In genomic region chr11:9351956-9352355, GRCh38 we compare ENCODE assay signal across 9 cellular contexts.
"Had no signal": no experiment of that assay in that cellular context is flagged by ENCODE, and none has a peak within 500 bp of the region (broad histone marks: within the 10 kb centered on the region; RNA-seq: fewer than 3 reads in every experiment).

No MANE protein-coding gene starts in this region.

- H3K9me3 ChIP-seq: pancreas, tibial nerve had no signal

- DNase-seq: activated CD4-positive, alpha-beta T cell treated with anti-CD3 and anti-CD28 coated beads, Interleukin-2, amount 50 U/mL, for 4 hours; activated CD4-positive, CD25-positive, alpha-beta regulatory T cell treated with anti-CD3 and anti-CD28 coated beads, Interleukin-2, amount 50 U/mL, for 72 hours; activated CD8-positive, alpha-beta memory T cell treated with anti-CD3 and anti-CD28 coated beads, Interleukin-2, amount 10 ng/mL, durations not matched to agents 7 days and 5 days; activated T-cell treated with anti-CD3 and anti-CD28 coated beads, Interleukin-2, amount 50 U/mL, for 48 hours; pancreas had no signal

- H3K27me3 ChIP-seq: cardiac muscle cell, neural progenitor cell, pancreas, tibial nerve had no signal

- H3K36me3 ChIP-seq: cardiac muscle cell, neural progenitor cell, pancreas, tibial nerve had no signal

- H3K4me3 ChIP-seq: cardiac muscle cell, neural progenitor cell, pancreas, tibial nerve had no signal

- ATAC-seq: activated CD8-positive, alpha-beta memory T cell treated with anti-CD3 and anti-CD28 coated beads, Interleukin-2, amount 10 ng/mL, durations not matched to agents 7 days and 5 days; pancreas; stimulated activated effector memory CD8-positive, alpha-beta T cell treated with anti-CD3 and anti-CD28 coated beads, Interleukin-12 subunit alpha, Interleukin-12 subunit beta, amount 100 ng/mL, for 72 hours had no signal

- H3K27ac ChIP-seq: neural progenitor cell, pancreas, tibial nerve had no signal

- H3K4me1 ChIP-seq: pancreas, tibial nerve had no signal
